ENCODE assay signal across 16 cellular contexts in the genomic region with DNA sequence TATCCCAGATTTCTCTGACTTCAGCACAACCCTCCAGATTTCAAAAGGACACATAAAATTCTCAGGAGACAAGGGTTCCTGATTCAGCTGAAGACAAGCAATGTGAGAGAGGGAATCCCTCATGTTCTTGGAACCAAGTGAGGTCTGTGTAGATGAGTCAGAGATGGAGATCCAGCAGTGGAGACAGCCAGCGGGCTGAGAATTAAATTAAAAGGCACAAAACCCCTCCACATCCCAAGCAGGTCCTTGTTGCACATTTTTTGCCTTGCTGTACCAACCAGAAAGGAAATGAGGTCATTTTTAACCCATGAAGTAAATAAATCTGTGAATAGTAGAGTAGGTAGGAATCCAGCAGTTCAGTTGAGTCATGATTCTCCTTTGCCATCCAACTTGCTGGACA. TPM values are rescaled to one million over a fixed set of nuclear protein-coding genes. Genes with fewer than 3 reads are reported as not detected.
DNase-seq lines count a peak whose midpoint lies in the region; ATAC-seq and TF ChIP-seq lines count a peak whose summit lies in the region.
"Had no signal": no experiment of that assay in that cellular context is flagged by ENCODE, and none has a peak within 500 bp of the region (broad histone marks: within the 10 kb centered on the region; RNA-seq: fewer than 3 reads in every experiment).

No MANE protein-coding gene starts in this region.

- in situ Hi-C loops in astrocyte of the spinal cord (cut with HindIII; ENCODE audit: low sequenced_read_pairs): no loop called here

- H3K4me3 ChIP-seq in astrocyte of the spinal cord (ENCODE audit: low read depth, low read length): no peak overlapping the region
- H3K4me3 ChIP-seq: K562, psoas muscle had no signal

- peak; percentile 85 for DNase-seq in EH (ENCODE audit: low read depth)
- DNase-seq in M059J (ENCODE audit: low read depth): peak; percentile 89
- peak; percentile 69 for DNase-seq in astrocyte of the spinal cord (ENCODE audit: low read depth, low spot score)
- peak; percentile 42 for DNase-seq in kidney glomerular epithelial cell (lab: John Stamatoyannopoulos, UW)
- DNase-seq: activated T-cell treated with anti-CD3 and anti-CD28 coated beads, Interleukin-2, amount 50 U/mL, for 1 hour; psoas muscle; stimulated activated CD4-positive, alpha-beta T cell treated with anti-CD3 and anti-CD28 coated beads, Interleukin-12 subunit alpha, Interleukin-12 subunit beta, amount 100 ng/mL, for 4 hours; stimulated activated naive B cell treated with anti-CD40 and anti-IgM and Interleukin-4, amounts not matched to agents 10 μg/mL and 1 μg/mL and 100 μg/mL, for 72 hours; trophoblast cell had no signal

- no peak for TF ChIP-seq POLR2A in GM18505 (IDR thresholded peaks at IDR 0.05; ENCODE audit: borderline replicate concordance, extremely low read depth, insufficient read depth, insufficient read length)

- ATAC-seq in esophagus mucosa (no peak), HG02798 (IDR thresholded peaks at IDR 0.05; ENCODE audit: poor library complexity, unreplicated experiment) (no peak), HG03521 (IDR thresholded peaks at IDR 0.05; ENCODE audit: unreplicated experiment) (no peak), GM18505 (IDR thresholded peaks at IDR 0.05; ENCODE audit: unreplicated experiment) (no peak)
- ATAC-seq: activated naive CD4-positive, alpha-beta T cell treated with anti-CD3 and anti-CD28 coated beads, Interleukin-2, amount 50 U/mL, for 72 hours; K562; natural killer cell treated with Interleukin-12 subunit alpha and Interleukin-12 subunit beta and Interleukin-15 and Interleukin-18, amount 100 ng/mL, for 72 hours; psoas muscle; stimulated activated naive B cell treated with anti-CD40 and anti-IgM and Interleukin-4, amounts not matched to agents 10 μg/mL and 1 μg/mL and 100 μg/mL, for 72 hours had no signal

- TF ChIP-seq CTCF in astrocyte of the spinal cord (IDR thresholded peaks at IDR 0.05; ENCODE audit: low read depth, low read length): no peak

RNA-seq across cellular contexts. Expression of a gene that starts 9.7 kb away (rescaled TPM):
- total RNA-seq in M059J (2014; rRNA removed; shearing (Covaris generic)): not detected in 2 replicates
- total RNA-seq in esophagus mucosa: not detected
- total RNA-seq: activated naive CD4-positive, alpha-beta T cell treated with anti-CD3 and anti-CD28 coated beads, Interleukin-2, amount 50 U/mL, for 72 hours; K562; psoas muscle had no signal
